1 cellular context compared by ENCODE assay signal in genomic region chr4:186685744-186686143, GRCh38.
TF ChIP-seq lines count a peak whose summit lies in the region.

No MANE protein-coding gene starts in this region.

TF ChIP-seq in HepG2, 621 proteins besides CTCF, POLR2A, EP300 and RAD21 (continued from another document and continues in another):
- TF ChIP-seq PRDM15 (CRISPR knock-in tag; IDR thresholded peaks at IDR 0.05) (no peak), ZNF180 (CRISPR knock-in tag; IDR thresholded peaks at IDR 0.05; ENCODE audit: borderline replicate concordance, low read depth) (no peak), YEATS2 (CRISPR knock-in tag; IDR thresholded peaks at IDR 0.05; ENCODE audit: borderline replicate concordance) (no peak), ZNF17 (CRISPR knock-in tag; IDR thresholded peaks at IDR 0.05) (no peak), CEBPZ (IDR thresholded peaks at IDR 0.05; ENCODE audit: low read length) (no peak), MAFK (conservative IDR thresholded peaks at IDR 0.05 in 1 of 2, IDR thresholded peaks at IDR 0.05 in 1 of 2; ENCODE audit: low read length in 2 of 2) (peak; percentile 36 to 54; a peak in 3 of 4 replicates), ZUFSP (CRISPR knock-in tag; IDR thresholded peaks at IDR 0.05; ENCODE audit: borderline replicate concordance) (no peak), ATRX (CRISPR knock-in tag; IDR thresholded peaks at IDR 0.05; ENCODE audit: borderline replicate concordance) (no peak), AGO1 (IDR thresholded peaks at IDR 0.05; ENCODE audit: low read depth, low read length, poor library complexity, severe bottlenecking) (no peak), ZNF777 (CRISPR knock-in tag; IDR thresholded peaks at IDR 0.05) (no peak), FOXA1 (IDR thresholded peaks at IDR 0.05) (no peak), FOXA1 (CRISPR knock-in tag; IDR thresholded peaks at IDR 0.05) (peak; percentile 40; the same call in 1 of the 2 replicates), ZNF563 (CRISPR knock-in tag; IDR thresholded peaks at IDR 0.05) (no peak), SIN3A (IDR thresholded peaks at IDR 0.05; ENCODE audit: borderline replicate concordance, low read depth, low read length) (no peak), IKZF4 (CRISPR knock-in tag; IDR thresholded peaks at IDR 0.05; ENCODE audit: borderline replicate concordance, low read depth, not compliant biosample characterization) (no peak), SOX5 (CRISPR knock-in tag; IDR thresholded peaks at IDR 0.05; ENCODE audit: borderline replicate concordance) (0 out of 2 replicates have a peak, but pooled peaks have one; percentile 45), JARID2 (CRISPR knock-in tag; IDR thresholded peaks at IDR 0.05; ENCODE audit: insufficient replicate concordance) (no peak), ZNF30 (CRISPR knock-in tag; IDR thresholded peaks at IDR 0.05) (no peak), GZF1 (CRISPR knock-in tag; IDR thresholded peaks at IDR 0.05) (no peak), ZFP82 (CRISPR knock-in tag; IDR thresholded peaks at IDR 0.05; ENCODE audit: borderline replicate concordance) (no peak), ZNF740 (CRISPR knock-in tag; IDR thresholded peaks at IDR 0.05) (no peak), ZNF496 (CRISPR knock-in tag; IDR thresholded peaks at IDR 0.05; ENCODE audit: insufficient replicate concordance) (no peak), ZMYM3 (CRISPR knock-in tag; IDR thresholded peaks at IDR 0.05) (no peak), TEAD3 (CRISPR knock-in tag; optimal IDR thresholded peaks at IDR 0.05; ENCODE audit: borderline replicate concordance) (peak; percentile 87), PHF21A (CRISPR knock-in tag; IDR thresholded peaks at IDR 0.05) (peak; percentile 59; the same call in 1 of the 2 replicates), RBAK (CRISPR knock-in tag; IDR thresholded peaks at IDR 0.05) (no peak), MAZ (IDR thresholded peaks at IDR 0.05; ENCODE audit: borderline replicate concordance, low read depth, low read length) (no peak), MAZ (CRISPR knock-in tag; IDR thresholded peaks at IDR 0.05; ENCODE audit: low read depth) (no peak), ZNF614 (CRISPR knock-in tag; IDR thresholded peaks at IDR 0.05; ENCODE audit: borderline replicate concordance) (0 out of 2 replicates have a peak, but pooled peaks have one; percentile 40), ZNF816 (CRISPR knock-in tag; IDR thresholded peaks at IDR 0.05; ENCODE audit: borderline replicate concordance) (no peak), ZNF737 (CRISPR knock-in tag; IDR thresholded peaks at IDR 0.05; ENCODE audit: borderline replicate concordance) (no peak), ZHX2 (IDR thresholded peaks at IDR 0.05; ENCODE audit: low read depth) (no peak), ZHX2 (CRISPR knock-in tag; IDR thresholded peaks at IDR 0.05; ENCODE audit: borderline replicate concordance) (no peak), MXD3 (CRISPR knock-in tag; IDR thresholded peaks at IDR 0.05) (no peak), YEATS4 (CRISPR knock-in tag; IDR thresholded peaks at IDR 0.05; ENCODE audit: borderline replicate concordance) (no peak; the same call in 1 of the 2 replicates), SETDB1 (CRISPR knock-in tag; IDR thresholded peaks at IDR 0.05; ENCODE audit: borderline replicate concordance) (no peak), TSC22D2 (CRISPR knock-in tag; IDR thresholded peaks at IDR 0.05; ENCODE audit: borderline replicate concordance) (no peak), ZNF567 (CRISPR knock-in tag; IDR thresholded peaks at IDR 0.05; ENCODE audit: borderline replicate concordance) (no peak), ZBTB34 (CRISPR knock-in tag; IDR thresholded peaks at IDR 0.05) (no peak), GTF3A (CRISPR knock-in tag; conservative IDR thresholded peaks at IDR 0.05) (no peak), ZBTB39 (CRISPR knock-in tag; IDR thresholded peaks at IDR 0.05) (no peak)
- TF ChIP-seq, protein P1, sequence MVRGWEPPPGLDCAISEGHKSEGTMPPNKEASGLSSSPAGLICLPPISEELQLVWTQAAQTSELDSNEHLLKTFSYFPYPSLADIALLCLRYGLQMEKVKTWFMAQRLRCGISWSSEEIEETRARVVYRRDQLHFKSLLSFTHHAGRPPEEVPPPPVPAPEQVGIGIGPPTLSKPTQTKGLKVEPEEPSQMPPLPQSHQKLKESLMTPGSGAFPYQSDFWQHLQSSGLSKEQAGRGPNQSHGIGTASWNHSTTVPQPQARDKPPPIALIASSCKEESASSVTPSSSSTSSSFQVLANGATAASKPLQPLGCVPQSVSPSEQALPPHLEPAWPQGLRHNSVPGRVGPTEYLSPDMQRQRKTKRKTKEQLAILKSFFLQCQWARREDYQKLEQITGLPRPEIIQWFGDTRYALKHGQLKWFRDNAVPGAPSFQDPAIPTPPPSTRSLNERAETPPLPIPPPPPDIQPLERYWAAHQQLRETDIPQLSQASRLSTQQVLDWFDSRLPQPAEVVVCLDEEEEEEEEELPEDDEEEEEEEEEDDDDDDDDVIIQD (CRISPR knock-in tag; IDR thresholded peaks at IDR 0.05; ENCODE audit: low read depth), result peak; percentile 64; the same call in 1 of the 2 replicates
